In the genomic region with DNA sequence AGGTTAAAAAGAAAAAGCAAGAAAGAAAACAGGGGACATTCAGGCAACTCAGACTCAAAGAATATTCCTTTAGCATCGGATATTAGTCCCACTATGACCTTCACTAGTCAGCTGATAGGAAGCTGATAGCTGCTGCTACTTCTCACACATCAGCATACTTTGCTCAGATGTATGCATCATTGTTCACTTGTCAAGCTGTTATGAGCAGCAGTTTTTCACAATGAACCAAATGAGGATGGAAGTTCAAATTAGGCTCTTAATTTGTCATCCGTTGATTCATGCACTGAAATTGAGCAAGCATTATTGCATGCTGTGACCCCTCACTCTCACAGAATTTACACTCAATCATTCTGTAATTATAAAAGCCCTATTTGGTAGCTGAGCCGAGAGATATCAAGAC, we compare ENCODE assay signal across 29 cellular contexts.
A peak's percentile ranks its signal among the peaks of the same experiment; 100 is the strongest.
DNase-seq lines count a peak whose midpoint lies in the region; FAIRE-seq and TF ChIP-seq lines count a peak whose summit lies in the region.
"Had no signal": no experiment of that assay in that cellular context is flagged by ENCODE, and none has a peak within 500 bp of the region (broad histone marks: within the 10 kb centered on the region; RNA-seq: fewer than 3 reads in every experiment).

No MANE protein-coding gene starts in this region.

- no peaks in the 10 kb centered on the region for H3K36me3 Mint-ChIP-seq in osteocyte (ENCODE audit: unreplicated experiment)
- H3K36me3 Mint-ChIP-seq: CD4-positive, alpha-beta memory T cell; natural killer cell treated with Interleukin-12 subunit alpha and Interleukin-12 subunit beta and Interleukin-15 and Interleukin-18, amount 100 ng/mL, for 72 hours; stimulated activated naive B cell treated with anti-CD40 and anti-IgM and Interleukin-4, amounts not matched to agents 10 μg/mL and 1 μg/mL and 100 μg/mL, for 72 hours had no signal

- POLR2A ChIA-PET in endothelial cell of umbilical vein (lab: Charles Lee) = no interaction called here

- dilution Hi-C loops in endothelial cell of umbilical vein (cut with MboI; ENCODE audit: extremely low pct_ligation_motif_present, low sequenced_read_pairs) = no loop called here

- DNase-seq in EL (peak; percentile 22), NCI-H69 (lab: John Stamatoyannopoulos, UW) (peak; percentile 77), endothelial cell of umbilical vein (ENCODE audit: low read depth, low spot score) (no peak), osteocyte (ENCODE audit: extremely low spot score, unreplicated experiment) (no peak), A172 (ENCODE audit: low spot score) (no peak), MV-4-11 (lab: John Stamatoyannopoulos, UW) (no peak), iPS-NIHi7 (ENCODE audit: extremely low spot score) (no peak)
- DNase-seq: activated CD4-positive, alpha-beta T cell treated with anti-CD3 and anti-CD28 coated beads, Interleukin-2, amount 10 ng/mL, durations not matched to agents 7 days and 5 days; activated naive CD4-positive, alpha-beta T cell treated with anti-CD3 and anti-CD28 coated beads, Interleukin-2, amount 50 U/mL, for 16 hours; aorta; CD4-positive, alpha-beta memory T cell; GDM1; hypothalamus; NCI-H187 treated with DMSO at 0.1 percent for 48 hours; NCI-H748 treated with DMSO at 0.1 percent for 48 hours; pancreas; stimulated activated CD4-positive, alpha-beta T cell treated with anti-CD3 and anti-CD28 coated beads, Interleukin-4, amount 100 ng/mL, for 1 hour; stimulated activated naive B cell treated with anti-CD40 and anti-IgM and Interleukin-4, amounts not matched to agents 10 μg/mL and 1 μg/mL and 100 μg/mL, for 72 hours; uterus; WERI-Rb-1 had no signal

- H3K4me3 Mint-ChIP-seq in osteocyte (ENCODE audit: unreplicated experiment) = no peak overlapping the region
- H3K4me3 Mint-ChIP-seq: activated CD4-positive, alpha-beta T cell treated with anti-CD3 and anti-CD28 coated beads, Interleukin-2, amount 10 ng/mL, durations not matched to agents 7 days and 5 days; activated T-helper 1 cell treated with anti-CD3 and anti-CD28 coated beads, Interleukin-12 subunit alpha, Interleukin-12 subunit beta, Interleukin-2, Interleukin-4 antibody, amounts not matched to agents 30 ng/mL and 10 ng/mL and 1 ng/mL, durations not matched to agents 14 hours and 24 hours and 36 hours; CD4-positive, alpha-beta memory T cell; natural killer cell treated with Interleukin-12 subunit alpha and Interleukin-12 subunit beta and Interleukin-15 and Interleukin-18, amount 100 ng/mL, for 72 hours; stimulated activated naive B cell treated with anti-CD40 and anti-IgM and Interleukin-4, amounts not matched to agents 10 μg/mL and 1 μg/mL and 100 μg/mL, for 72 hours; T-helper 2 cell treated with Interferon-gamma antibody and Interleukin-4, amounts not matched to agents 5 μg/mL and 100 μg/mL, for 36 hours had no signal

- H3K27ac Mint-ChIP-seq in osteocyte (ENCODE audit: unreplicated experiment) = peak overlapping the region; percentile 59
- H3K27ac Mint-ChIP-seq: activated CD4-positive, alpha-beta T cell treated with anti-CD3 and anti-CD28 coated beads, Interleukin-2, amount 10 ng/mL, durations not matched to agents 7 days and 5 days; activated T-helper 1 cell treated with anti-CD3 and anti-CD28 coated beads, Interleukin-12 subunit alpha, Interleukin-12 subunit beta, Interleukin-2, Interleukin-4 antibody, amounts not matched to agents 30 ng/mL and 10 ng/mL and 1 ng/mL, durations not matched to agents 14 hours and 24 hours and 36 hours; CD4-positive, alpha-beta memory T cell; natural killer cell treated with Interleukin-12 subunit alpha and Interleukin-12 subunit beta and Interleukin-15 and Interleukin-18, amount 100 ng/mL, for 72 hours; stimulated activated naive B cell treated with anti-CD40 and anti-IgM and Interleukin-4, amounts not matched to agents 10 μg/mL and 1 μg/mL and 100 μg/mL, for 72 hours; T-helper 2 cell treated with Interferon-gamma antibody and Interleukin-4, amounts not matched to agents 5 μg/mL and 100 μg/mL, for 36 hours had no signal

- no peak overlapping the region for H3K9ac ChIP-seq in endothelial cell of umbilical vein (replicated peaks; ENCODE audit: extremely low read depth, insufficient read depth, low read length)
- H3K9ac ChIP-seq: KMS-11 had no signal

- TF ChIP-seq CTCF in endothelial cell of umbilical vein (IDR thresholded peaks at IDR 0.05; ENCODE audit: extremely low read depth in 1 of 2, insufficient read depth in 1 of 2, low read depth in 1 of 2, low read length in 2 of 2) (no peak), osteocyte (IDR thresholded peaks at IDR 0.05) (no peak)

- no peak overlapping the region for H3K4me3 ChIP-seq in endothelial cell of umbilical vein (replicated peaks in 1 of 3; ENCODE audit: insufficient read depth in 1 of 3, low read depth in 1 of 3, low read length in 3 of 3)
- H3K4me3 ChIP-seq: pancreas, uterus had no signal

- no peak overlapping the region for H2AFZ ChIP-seq in endothelial cell of umbilical vein (ENCODE audit: low read depth, low read length)

- H3K27ac ChIP-seq in endothelial cell of umbilical vein (ENCODE audit: insufficient read depth, low read depth, low read length) = no peak overlapping the region
- H3K27ac ChIP-seq: epithelial cell of prostate, KMS-11, pancreas, RWPE1, uterus, WERI-Rb-1 had no signal

- no TSS peak for BruUV-seq in endothelial cell of umbilical vein (replicated peaks; lab: Mats Ljungman, UMichigan)

- no peak for TF ChIP-seq POLR2A in endothelial cell of umbilical vein (IDR thresholded peaks at IDR 0.05; ENCODE audit: low read depth, low read length)

- H3K9me3 Mint-ChIP-seq in osteocyte (ENCODE audit: unreplicated experiment) = peaks cover 2% of the 10 kb centered on the region
- H3K9me3 Mint-ChIP-seq: activated CD4-positive, alpha-beta T cell treated with anti-CD3 and anti-CD28 coated beads, Interleukin-2, amount 10 ng/mL, durations not matched to agents 7 days and 5 days; activated T-helper 1 cell treated with anti-CD3 and anti-CD28 coated beads, Interleukin-12 subunit alpha, Interleukin-12 subunit beta, Interleukin-2, Interleukin-4 antibody, amounts not matched to agents 30 ng/mL and 10 ng/mL and 1 ng/mL, durations not matched to agents 14 hours and 24 hours and 36 hours; CD4-positive, alpha-beta memory T cell; natural killer cell treated with Interleukin-12 subunit alpha and Interleukin-12 subunit beta and Interleukin-15 and Interleukin-18, amount 100 ng/mL, for 72 hours; stimulated activated naive B cell treated with anti-CD40 and anti-IgM and Interleukin-4, amounts not matched to agents 10 μg/mL and 1 μg/mL and 100 μg/mL, for 72 hours; T-helper 2 cell treated with Interferon-gamma antibody and Interleukin-4, amounts not matched to agents 5 μg/mL and 100 μg/mL, for 36 hours had no signal

- no peaks in the 10 kb centered on the region for H3K9me1 ChIP-seq in endothelial cell of umbilical vein (replicated peaks; ENCODE audit: control insufficient read depth, extremely low read depth, insufficient read depth, low read length)

- H4K20me1 ChIP-seq in endothelial cell of umbilical vein (replicated peaks; ENCODE audit: control insufficient read depth, extremely low read depth, insufficient read depth, low read length) = no peaks in the 10 kb centered on the region

- H3K4me2 ChIP-seq in endothelial cell of umbilical vein (ENCODE audit: insufficient read depth, low read length) = no peak overlapping the region
- H3K4me2 ChIP-seq: KMS-11 had no signal

- H3K4me1 Mint-ChIP-seq in osteocyte (ENCODE audit: unreplicated experiment) = peaks cover 56% of the 10 kb centered on the region
- H3K4me1 Mint-ChIP-seq: activated CD4-positive, alpha-beta T cell treated with anti-CD3 and anti-CD28 coated beads, Interleukin-2, amount 10 ng/mL, durations not matched to agents 7 days and 5 days; CD4-positive, alpha-beta memory T cell had no signal

- no peaks in the 10 kb centered on the region for H3K9me3 ChIP-seq in endothelial cell of umbilical vein (replicated peaks; ENCODE audit: control insufficient read depth, insufficient read depth, low read length)
- H3K9me3 ChIP-seq: pancreas, uterus had no signal

- CTCF ChIA-PET in endothelial cell of umbilical vein (lab: Charles Lee) = interaction anchor here (0.6 to 5.2 kb wide), 11 partner anchors 13 to 1440 kb away, joined by 3 to 51 read pairs (median 5); no protein-coding TSS in a partner anchor

- no peaks in the 10 kb centered on the region for H3K79me2 ChIP-seq in endothelial cell of umbilical vein (ENCODE audit: control insufficient read depth, insufficient read depth, low read length)

- peak; percentile 4 for FAIRE-seq in endothelial cell of umbilical vein (lab: Jason Lieb, UNC)
- FAIRE-seq: frontal cortex, HTR-8/SVneo, islet of Langerhans, pancreas had no signal

- no peaks in the 10 kb centered on the region for H3K27me3 ChIP-seq in endothelial cell of umbilical vein (ENCODE audit: control insufficient read depth in 2 of 2, insufficient read depth in 2 of 2, low read length in 2 of 2)
- H3K27me3 ChIP-seq: pancreas, uterus had no signal

- peaks cover 4% of the 10 kb centered on the region for H3K4me1 ChIP-seq in endothelial cell of umbilical vein (ENCODE audit: control insufficient read depth, extremely low read depth, insufficient read depth, low read length)
- H3K4me1 ChIP-seq: pancreas, uterus had no signal

- intact Hi-C loops in endothelial cell of umbilical vein (cut with micrococcal nuclease) = loop anchor here (10.0 kb wide), 1 partner anchor 698 kb away; no protein-coding TSS in a partner anchor

- no peaks in the 10 kb centered on the region for H3K27me3 Mint-ChIP-seq in osteocyte (ENCODE audit: unreplicated experiment)
- H3K27me3 Mint-ChIP-seq: stimulated activated naive B cell treated with anti-CD40 and anti-IgM and Interleukin-4, amounts not matched to agents 10 μg/mL and 1 μg/mL and 100 μg/mL, for 72 hours had no signal

- no peaks in the 10 kb centered on the region for H3K36me3 ChIP-seq in endothelial cell of umbilical vein (ENCODE audit: control insufficient read depth in 2 of 2, extremely low read depth in 1 of 2, insufficient read depth in 2 of 2, low read length in 2 of 2)
- H3K36me3 ChIP-seq: pancreas, uterus, WERI-Rb-1 had no signal

TF ChIP-seq in endothelial cell of umbilical vein, 7 proteins besides CTCF, POLR2A, EP300 and RAD21:
- TF ChIP-seq, protein P1, sequence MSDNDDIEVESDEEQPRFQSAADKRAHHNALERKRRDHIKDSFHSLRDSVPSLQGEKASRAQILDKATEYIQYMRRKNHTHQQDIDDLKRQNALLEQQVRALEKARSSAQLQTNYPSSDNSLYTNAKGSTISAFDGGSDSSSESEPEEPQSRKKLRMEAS (IDR thresholded peaks at IDR 0.05; ENCODE audit: insufficient read depth, insufficient read length) = no peak
- TF ChIP-seq EZH2 (IDR thresholded peaks at IDR 0.05; ENCODE audit: borderline replicate concordance, low read depth, low read length, severe bottlenecking) (no peak), JUN (IDR thresholded peaks at IDR 0.05; ENCODE audit: borderline replicate concordance, insufficient read depth, insufficient read length, low read depth) (no peak), POLR2AphosphoS5 (IDR thresholded peaks at IDR 0.05; ENCODE audit: insufficient read depth, low read depth, low read length) (no peak), MYC (IDR thresholded peaks at IDR 0.05; ENCODE audit: low read depth, low read length) (no peak), GATA2 (IDR thresholded peaks at IDR 0.05; ENCODE audit: insufficient read depth, insufficient read length, low read depth, low read length) (no peak), FOS (IDR thresholded peaks at IDR 0.05; ENCODE audit: borderline replicate concordance, insufficient read depth, low read length) (no peak)

Comparison
In these comparisons a context has a peak if more than half of its experiments do, and no peak if none do; other contexts are left out.
1. DNase-seq: peak in EL (single experiment) and NCI-H69 (single experiment); none in endothelial cell of umbilical vein (single experiment), osteocyte (single experiment), A172 (single experiment), MV-4-11 (single experiment) and iPS-NIHi7 (single experiment).